14 cellular contexts compared by ENCODE assay signal in genomic region chr4:88573286-88573994, GRCh38.
"Had no signal": no experiment of that assay in that cellular context is flagged by ENCODE, and none has a peak within 500 bp of the region (broad histone marks: within the 10 kb centered on the region; RNA-seq: fewer than 3 reads in every experiment).

No MANE protein-coding gene starts in this region.

- H3K4me1 Mint-ChIP-seq: activated naive CD4-positive, alpha-beta T cell treated with anti-CD3 and anti-CD28 coated beads, Interleukin-2, amount 50 U/mL, for 24 hours; stimulated activated memory B cell treated with anti-CD40 and anti-IgM and Interleukin-4, amounts not matched to agents 10 μg/mL and 1 μg/mL and 100 μg/mL, for 72 hours had no signal

- H3K9me3 Mint-ChIP-seq: activated naive CD4-positive, alpha-beta T cell treated with anti-CD3 and anti-CD28 coated beads, Interleukin-2, amount 50 U/mL, for 24 hours; stimulated activated memory B cell treated with anti-CD40 and anti-IgM and Interleukin-4, amounts not matched to agents 10 μg/mL and 1 μg/mL and 100 μg/mL, for 72 hours had no signal

- H3K9me3 ChIP-seq: body of pancreas, heart right ventricle, tibial nerve had no signal

- ATAC-seq: body of pancreas; esophagus mucosa; stimulated activated memory B cell treated with anti-CD40 and anti-IgM and Interleukin-4, amounts not matched to agents 10 μg/mL and 1 μg/mL and 100 μg/mL, for 72 hours had no signal

- H3K36me3 Mint-ChIP-seq: activated naive CD4-positive, alpha-beta T cell treated with anti-CD3 and anti-CD28 coated beads, Interleukin-2, amount 50 U/mL, for 24 hours; stimulated activated memory B cell treated with anti-CD40 and anti-IgM and Interleukin-4, amounts not matched to agents 10 μg/mL and 1 μg/mL and 100 μg/mL, for 72 hours had no signal

- H3K4me3 ChIP-seq: body of pancreas, heart right ventricle, tibial nerve had no signal

- H3K36me3 ChIP-seq: heart right ventricle, tibial nerve had no signal

- H3K27ac Mint-ChIP-seq: activated naive CD4-positive, alpha-beta T cell treated with anti-CD3 and anti-CD28 coated beads, Interleukin-2, amount 50 U/mL, for 24 hours; progenitor cell of endocrine pancreas; stimulated activated memory B cell treated with anti-CD40 and anti-IgM and Interleukin-4, amounts not matched to agents 10 μg/mL and 1 μg/mL and 100 μg/mL, for 72 hours had no signal

- H3K4me3 Mint-ChIP-seq: activated naive CD4-positive, alpha-beta T cell treated with anti-CD3 and anti-CD28 coated beads, Interleukin-2, amount 50 U/mL, for 24 hours; stimulated activated memory B cell treated with anti-CD40 and anti-IgM and Interleukin-4, amounts not matched to agents 10 μg/mL and 1 μg/mL and 100 μg/mL, for 72 hours had no signal

- DNase-seq: activated CD4-positive, alpha-beta T cell treated with anti-CD3 and anti-CD28 coated beads, Interleukin-2, amount 50 U/mL, for 1 hour; activated effector memory CD4-positive, alpha-beta T cell treated with Interleukin-2 at 50 U/mL for 16 hours; activated T-cell treated with anti-CD3 and anti-CD28 coated beads, Interleukin-2, amount 50 U/mL, for 1 hour; body of pancreas; dermis blood vessel endothelial cell; heart right ventricle; left ventricle myocardium superior; nucleus accumbens; right cardiac atrium had no signal

- H3K27ac ChIP-seq: body of pancreas, tibial nerve had no signal

- H3K4me1 ChIP-seq: body of pancreas had no signal

- H3K27me3 ChIP-seq: body of pancreas, heart right ventricle, tibial nerve had no signal
